8 cellular contexts compared by ENCODE assay signal in genomic region chr7:73811760-73812168, GRCh38. TPM values are rescaled to one million over a fixed set of nuclear protein-coding genes. Genes with fewer than 3 reads are reported as not detected.
DNase-seq lines count a peak whose midpoint lies in the region; ATAC-seq, FAIRE-seq and TF ChIP-seq lines count a peak whose summit lies in the region.

No MANE protein-coding gene starts in this region.

- H3K27ac Mint-ChIP-seq in activated CD4-positive, alpha-beta memory T cell treated with anti-CD3 and anti-CD28 coated beads for 36 hours: no peak overlapping the region
- H3K27ac Mint-ChIP-seq in effector memory CD8-positive, alpha-beta T cell: no peak overlapping the region
- no peak overlapping the region for H3K27ac Mint-ChIP-seq in stimulated activated naive CD8-positive, alpha-beta T cell treated with anti-CD3 and anti-CD28 coated beads, Interleukin-15, amount 100 ng/mL, for 72 hours

- TF ChIP-seq CTCF in AG04450 (IDR thresholded peaks at IDR 0.05; ENCODE audit: low read depth, low read length): peak; percentile 72

- H3K4me1 Mint-ChIP-seq in activated CD4-positive, alpha-beta memory T cell treated with anti-CD3 and anti-CD28 coated beads for 36 hours (ENCODE audit: low read depth): no peaks in the 10 kb centered on the region
- H3K4me1 Mint-ChIP-seq in effector memory CD8-positive, alpha-beta T cell (ENCODE audit: low read depth in 2 of 2): no peaks in the 10 kb centered on the region
- H3K4me1 Mint-ChIP-seq in stimulated activated naive CD8-positive, alpha-beta T cell treated with anti-CD3 and anti-CD28 coated beads, Interleukin-15, amount 100 ng/mL, for 72 hours: no peaks in the 10 kb centered on the region

- peaks cover 8% of the 10 kb centered on the region for H3K27me3 Mint-ChIP-seq in activated CD4-positive, alpha-beta memory T cell treated with anti-CD3 and anti-CD28 coated beads for 36 hours
- H3K27me3 Mint-ChIP-seq in effector memory CD8-positive, alpha-beta T cell: peaks cover 22 to 43% of the 10 kb centered on the region in 2 donors
- peaks cover 6% of the 10 kb centered on the region for H3K27me3 Mint-ChIP-seq in stimulated activated naive CD8-positive, alpha-beta T cell treated with anti-CD3 and anti-CD28 coated beads, Interleukin-15, amount 100 ng/mL, for 72 hours

- H3K9me3 Mint-ChIP-seq in activated CD4-positive, alpha-beta memory T cell treated with anti-CD3 and anti-CD28 coated beads for 36 hours: peaks cover 3% of the 10 kb centered on the region
- no peaks in the 10 kb centered on the region for H3K9me3 Mint-ChIP-seq in effector memory CD8-positive, alpha-beta T cell
- H3K9me3 Mint-ChIP-seq in stimulated activated naive CD8-positive, alpha-beta T cell treated with anti-CD3 and anti-CD28 coated beads, Interleukin-15, amount 100 ng/mL, for 72 hours: no peaks in the 10 kb centered on the region

- no peak overlapping the region for H3K4me3 Mint-ChIP-seq in activated CD4-positive, alpha-beta memory T cell treated with anti-CD3 and anti-CD28 coated beads for 36 hours
- no peak overlapping the region for H3K4me3 Mint-ChIP-seq in effector memory CD8-positive, alpha-beta T cell
- no peak overlapping the region for H3K4me3 Mint-ChIP-seq in stimulated activated naive CD8-positive, alpha-beta T cell treated with anti-CD3 and anti-CD28 coated beads, Interleukin-15, amount 100 ng/mL, for 72 hours

- peaks cover 5% of the 10 kb centered on the region; the same call in 1 of the 2 replicates for H3K9me3 ChIP-seq in AG04450 (ENCODE audit: control insufficient read depth, insufficient read depth, low read length)

- DNase-seq in AG04450 (ENCODE audit: low read depth, low spot score) (no peak), GM19239 (ENCODE audit: insufficient read length, low spot score) (peak; percentile 48), NCI-H510A (lab: John Stamatoyannopoulos, UW) (peak; percentile 43), myocyte (ENCODE audit: low read depth) (peak; percentile 60), cerebellar nuclear complex (lab: John Stamatoyannopoulos, UW) (no peak)
- peak; percentile 73 for DNase-seq in activated CD4-positive, alpha-beta memory T cell treated with anti-CD3 and anti-CD28 coated beads for 36 hours
- DNase-seq in effector memory CD8-positive, alpha-beta T cell: peak; percentile 23 to 27 (median 24)
- DNase-seq in stimulated activated naive CD8-positive, alpha-beta T cell treated with anti-CD3 and anti-CD28 coated beads, Interleukin-15, amount 100 ng/mL, for 72 hours: peak; percentile 35 to 52

- POLR2A ChIA-PET in AG04450 (lab: Yijun Ruan, JAX): interaction anchor here (0.6 kb wide), 1 partner anchor 1654 kb away, joined by 3 read pairs; no protein-coding TSS in a partner anchor
- POLR2A ChIA-PET in activated CD4-positive, alpha-beta memory T cell treated with anti-CD3 and anti-CD28 coated beads for 36 hours (lab: Charles Lee): no interaction called here

- no peaks in the 10 kb centered on the region for H3K27me3 ChIP-seq in AG04450 (ENCODE audit: control insufficient read depth, insufficient read depth, low read length)

- no peaks in the 10 kb centered on the region for H3K36me3 Mint-ChIP-seq in activated CD4-positive, alpha-beta memory T cell treated with anti-CD3 and anti-CD28 coated beads for 36 hours
- no peaks in the 10 kb centered on the region for H3K36me3 Mint-ChIP-seq in effector memory CD8-positive, alpha-beta T cell (ENCODE audit: insufficient read depth)

- H3K27ac ChIP-seq in AG04450 (ENCODE audit: low read depth, low read length): no peak overlapping the region

- CTCF ChIA-PET in AG04450 (lab: Charles Lee): interaction anchor here (0.6 to 3.3 kb wide), 11 partner anchors 8 to 52 kb away, joined by 3 to 39 read pairs (median 4); partner anchors contain the start of genes METTL27 and TMEM270
- CTCF ChIA-PET in activated CD4-positive, alpha-beta memory T cell treated with anti-CD3 and anti-CD28 coated beads for 36 hours (lab: Charles Lee): interaction anchor here (0.7 to 7.5 kb wide), 5 partner anchors 11 to 53 kb away, joined by 3 to 97 read pairs (median 6); partner anchors contain the start of gene METTL27

- intact Hi-C loops in activated CD4-positive, alpha-beta memory T cell treated with anti-CD3 and anti-CD28 coated beads for 36 hours (cut with micrococcal nuclease): loop anchor here (1.0 kb wide), 1 partner anchor 44 kb away; no protein-coding TSS in a partner anchor

- H3K4me3 ChIP-seq in AG04450 (ENCODE audit: low read depth, low read length): no peak overlapping the region

- FAIRE-seq in GM19239 (lab: Jason Lieb, UNC): peak; percentile 42

- peak; percentile 70 for ATAC-seq in effector memory CD8-positive, alpha-beta T cell (replicated peaks)
- ATAC-seq in stimulated activated naive CD8-positive, alpha-beta T cell treated with anti-CD3 and anti-CD28 coated beads, Interleukin-15, amount 100 ng/mL, for 72 hours: peak; percentile 83

RNA-seq across cellular contexts. Expression of gene CLDN4, which starts 19.0 kb away (rescaled TPM):
- 0.15 and 0.16 TPM in 2 replicates for polyA plus RNA-seq in AG04450 (2011; rRNA removed)
- polyA minus RNA-seq in AG04450 (2011; rRNA and poly(A)+ RNA removed): 0.04 TPM in 1 of 2 replicates, not detected in the other
- under 1 TPM; 0.14 to 0.17 TPM for total RNA-seq in activated CD4-positive, alpha-beta memory T cell treated with anti-CD3 and anti-CD28 coated beads for 36 hours
- not detected in 2 replicates for total RNA-seq in myocyte
- polyA plus RNA-seq in myocyte (2012): 0.55 TPM

RNA-seq across cellular contexts. Expression of gene METTL27, which starts 30.6 kb away (rescaled TPM):
- polyA plus RNA-seq in AG04450 (2011; rRNA removed): 2.6 and 4.4 TPM in 2 replicates
- polyA minus RNA-seq in AG04450 (2011; rRNA and poly(A)+ RNA removed): 1.4 and 2.5 TPM in 2 replicates
- 1 to 10 TPM; 1.7 to 2.3 TPM for total RNA-seq in activated CD4-positive, alpha-beta memory T cell treated with anti-CD3 and anti-CD28 coated beads for 36 hours
- total RNA-seq in myocyte: 1.3 and 4.0 TPM in 2 replicates
- 3.3 TPM for polyA plus RNA-seq in myocyte (2012)

RNA-seq across cellular contexts. Expression of gene CLDN3, which starts 41.7 kb away (rescaled TPM):
- polyA plus RNA-seq in AG04450 (2011; rRNA removed): not detected in 2 replicates
- not detected in 2 replicates for polyA minus RNA-seq in AG04450 (2011; rRNA and poly(A)+ RNA removed)
- not detected for total RNA-seq in activated CD4-positive, alpha-beta memory T cell treated with anti-CD3 and anti-CD28 coated beads for 36 hours
- not detected in 2 replicates for total RNA-seq in myocyte
- not detected for polyA plus RNA-seq in myocyte (2012)

RNA-seq across cellular contexts. Expression of gene TMEM270, which starts 49.2 kb away (rescaled TPM):
- not detected in 2 replicates for polyA plus RNA-seq in AG04450 (2011; rRNA removed)
- not detected in 2 replicates for polyA minus RNA-seq in AG04450 (2011; rRNA and poly(A)+ RNA removed)
- not detected for total RNA-seq in activated CD4-positive, alpha-beta memory T cell treated with anti-CD3 and anti-CD28 coated beads for 36 hours
- total RNA-seq in myocyte: not detected in 2 replicates
- not detected for polyA plus RNA-seq in myocyte (2012)

Comparison
In these comparisons a context has a peak if more than half of its experiments do, and no peak if none do; other contexts are left out.
1. DNase-seq: peak in GM19239 (single experiment), NCI-H510A (single experiment), activated CD4-positive, alpha-beta memory T cell treated with anti-CD3 and anti-CD28 coated beads for 36 hours (single experiment), effector memory CD8-positive, alpha-beta T cell (3 of 3), myocyte (single experiment) and stimulated activated naive CD8-positive, alpha-beta T cell treated with anti-CD3 and anti-CD28 coated beads, Interleukin-15, amount 100 ng/mL, for 72 hours (2 of 2); none in AG04450 (single experiment) and cerebellar nuclear complex (0 of 2).